Comparison of ENCODE assay signal across 1 cellular context in genomic region chr2:73000808-73001570, GRCh38.
A peak's percentile ranks its signal among the peaks of the same experiment; 100 is the strongest.
TF ChIP-seq lines count a peak whose summit lies in the region.

No MANE protein-coding gene starts in this region.

TF ChIP-seq in HepG2, 621 proteins besides CTCF, POLR2A, EP300 and RAD21 (continued from another document and continues in another):
- no peak for TF ChIP-seq CENPX (CRISPR knock-in tag; IDR thresholded peaks at IDR 0.05)
- TF ChIP-seq ZNF234 (CRISPR knock-in tag; conservative IDR thresholded peaks at IDR 0.05): no peak
- TF ChIP-seq, protein P1, sequence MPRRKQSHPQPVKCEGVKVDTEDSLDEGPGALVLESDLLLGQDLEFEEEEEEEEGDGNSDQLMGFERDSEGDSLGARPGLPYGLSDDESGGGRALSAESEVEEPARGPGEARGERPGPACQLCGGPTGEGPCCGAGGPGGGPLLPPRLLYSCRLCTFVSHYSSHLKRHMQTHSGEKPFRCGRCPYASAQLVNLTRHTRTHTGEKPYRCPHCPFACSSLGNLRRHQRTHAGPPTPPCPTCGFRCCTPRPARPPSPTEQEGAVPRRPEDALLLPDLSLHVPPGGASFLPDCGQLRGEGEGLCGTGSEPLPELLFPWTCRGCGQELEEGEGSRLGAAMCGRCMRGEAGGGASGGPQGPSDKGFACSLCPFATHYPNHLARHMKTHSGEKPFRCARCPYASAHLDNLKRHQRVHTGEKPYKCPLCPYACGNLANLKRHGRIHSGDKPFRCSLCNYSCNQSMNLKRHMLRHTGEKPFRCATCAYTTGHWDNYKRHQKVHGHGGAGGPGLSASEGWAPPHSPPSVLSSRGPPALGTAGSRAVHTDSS (CRISPR knock-in tag; conservative IDR thresholded peaks at IDR 0.05): no peak
- TF ChIP-seq ARID4A (CRISPR knock-in tag; IDR thresholded peaks at IDR 0.05; ENCODE audit: borderline replicate concordance): peak; percentile 88; the same call in 1 of the 2 replicates
- 0 out of 2 replicates have a peak, but pooled peaks have one; percentile 50 for TF ChIP-seq ZNF616 (CRISPR knock-in tag; IDR thresholded peaks at IDR 0.05; ENCODE audit: low read depth)
- peak; percentile 93 for TF ChIP-seq RNF219 (CRISPR knock-in tag; IDR thresholded peaks at IDR 0.05)
- TF ChIP-seq ZNF609 (CRISPR knock-in tag; IDR thresholded peaks at IDR 0.05; ENCODE audit: borderline replicate concordance): peak; percentile 90
- TF ChIP-seq KDM6A (CRISPR knock-in tag; IDR thresholded peaks at IDR 0.05; ENCODE audit: low read depth): peak; percentile 96
- TF ChIP-seq, protein P2, sequence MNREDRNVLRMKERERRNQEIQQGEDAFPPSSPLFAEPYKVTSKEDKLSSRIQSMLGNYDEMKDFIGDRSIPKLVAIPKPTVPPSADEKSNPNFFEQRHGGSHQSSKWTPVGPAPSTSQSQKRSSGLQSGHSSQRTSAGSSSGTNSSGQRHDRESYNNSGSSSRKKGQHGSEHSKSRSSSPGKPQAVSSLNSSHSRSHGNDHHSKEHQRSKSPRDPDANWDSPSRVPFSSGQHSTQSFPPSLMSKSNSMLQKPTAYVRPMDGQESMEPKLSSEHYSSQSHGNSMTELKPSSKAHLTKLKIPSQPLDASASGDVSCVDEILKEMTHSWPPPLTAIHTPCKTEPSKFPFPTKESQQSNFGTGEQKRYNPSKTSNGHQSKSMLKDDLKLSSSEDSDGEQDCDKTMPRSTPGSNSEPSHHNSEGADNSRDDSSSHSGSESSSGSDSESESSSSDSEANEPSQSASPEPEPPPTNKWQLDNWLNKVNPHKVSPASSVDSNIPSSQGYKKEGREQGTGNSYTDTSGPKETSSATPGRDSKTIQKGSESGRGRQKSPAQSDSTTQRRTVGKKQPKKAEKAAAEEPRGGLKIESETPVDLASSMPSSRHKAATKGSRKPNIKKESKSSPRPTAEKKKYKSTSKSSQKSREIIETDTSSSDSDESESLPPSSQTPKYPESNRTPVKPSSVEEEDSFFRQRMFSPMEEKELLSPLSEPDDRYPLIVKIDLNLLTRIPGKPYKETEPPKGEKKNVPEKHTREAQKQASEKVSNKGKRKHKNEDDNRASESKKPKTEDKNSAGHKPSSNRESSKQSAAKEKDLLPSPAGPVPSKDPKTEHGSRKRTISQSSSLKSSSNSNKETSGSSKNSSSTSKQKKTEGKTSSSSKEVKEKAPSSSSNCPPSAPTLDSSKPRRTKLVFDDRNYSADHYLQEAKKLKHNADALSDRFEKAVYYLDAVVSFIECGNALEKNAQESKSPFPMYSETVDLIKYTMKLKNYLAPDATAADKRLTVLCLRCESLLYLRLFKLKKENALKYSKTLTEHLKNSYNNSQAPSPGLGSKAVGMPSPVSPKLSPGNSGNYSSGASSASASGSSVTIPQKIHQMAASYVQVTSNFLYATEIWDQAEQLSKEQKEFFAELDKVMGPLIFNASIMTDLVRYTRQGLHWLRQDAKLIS (CRISPR knock-in tag; IDR thresholded peaks at IDR 0.05): no peak
- TF ChIP-seq ZNF274 (CRISPR knock-in tag; IDR thresholded peaks at IDR 0.05): peak; percentile 91; the same call in 1 of the 2 replicates
- peak; percentile 92 for TF ChIP-seq ZNF230 (CRISPR knock-in tag; IDR thresholded peaks at IDR 0.05)
- TF ChIP-seq, protein P3, sequence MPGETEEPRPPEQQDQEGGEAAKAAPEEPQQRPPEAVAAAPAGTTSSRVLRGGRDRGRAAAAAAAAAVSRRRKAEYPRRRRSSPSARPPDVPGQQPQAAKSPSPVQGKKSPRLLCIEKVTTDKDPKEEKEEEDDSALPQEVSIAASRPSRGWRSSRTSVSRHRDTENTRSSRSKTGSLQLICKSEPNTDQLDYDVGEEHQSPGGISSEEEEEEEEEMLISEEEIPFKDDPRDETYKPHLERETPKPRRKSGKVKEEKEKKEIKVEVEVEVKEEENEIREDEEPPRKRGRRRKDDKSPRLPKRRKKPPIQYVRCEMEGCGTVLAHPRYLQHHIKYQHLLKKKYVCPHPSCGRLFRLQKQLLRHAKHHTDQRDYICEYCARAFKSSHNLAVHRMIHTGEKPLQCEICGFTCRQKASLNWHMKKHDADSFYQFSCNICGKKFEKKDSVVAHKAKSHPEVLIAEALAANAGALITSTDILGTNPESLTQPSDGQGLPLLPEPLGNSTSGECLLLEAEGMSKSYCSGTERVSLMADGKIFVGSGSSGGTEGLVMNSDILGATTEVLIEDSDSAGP (CRISPR knock-in tag; IDR thresholded peaks at IDR 0.05; ENCODE audit: borderline replicate concordance): peak; percentile 90
- TF ChIP-seq PHF5A (CRISPR knock-in tag; IDR thresholded peaks at IDR 0.05; ENCODE audit: low read depth, unreplicated experiment): peak; percentile 69
- no peak for TF ChIP-seq SRF (IDR thresholded peaks at IDR 0.05; ENCODE audit: low read depth, low read length)
- no peak for TF ChIP-seq CHCHD3 (CRISPR knock-in tag; IDR thresholded peaks at IDR 0.05)
- peak; percentile 87 for TF ChIP-seq TFAP4 (IDR thresholded peaks at IDR 0.05; ENCODE audit: borderline replicate concordance, low read depth)
- TF ChIP-seq SAP130 (CRISPR knock-in tag; IDR thresholded peaks at IDR 0.05; ENCODE audit: low read depth): peak; percentile 90
- TF ChIP-seq ZZZ3 (CRISPR knock-in tag; IDR thresholded peaks at IDR 0.05; ENCODE audit: borderline replicate concordance): 0 out of 2 replicates have a peak, but pooled peaks have one; percentile 37
- no peak for TF ChIP-seq DDIT3 (CRISPR knock-in tag; IDR thresholded peaks at IDR 0.05)
- no peak for TF ChIP-seq ZFP62 (CRISPR knock-in tag; IDR thresholded peaks at IDR 0.05)
- no peak for TF ChIP-seq U2AF1 (optimal IDR thresholded peaks at IDR 0.05; ENCODE audit: low read depth, low read length)
- no peak for TF ChIP-seq MATR3 (CRISPR knock-in tag; IDR thresholded peaks at IDR 0.05)
- no peak for TF ChIP-seq NFE2L1 (CRISPR knock-in tag; IDR thresholded peaks at IDR 0.05; ENCODE audit: borderline replicate concordance)
- TF ChIP-seq DPF2 (CRISPR knock-in tag; IDR thresholded peaks at IDR 0.05; ENCODE audit: borderline replicate concordance, low read depth): peak; percentile 97
- TF ChIP-seq, protein P4, sequence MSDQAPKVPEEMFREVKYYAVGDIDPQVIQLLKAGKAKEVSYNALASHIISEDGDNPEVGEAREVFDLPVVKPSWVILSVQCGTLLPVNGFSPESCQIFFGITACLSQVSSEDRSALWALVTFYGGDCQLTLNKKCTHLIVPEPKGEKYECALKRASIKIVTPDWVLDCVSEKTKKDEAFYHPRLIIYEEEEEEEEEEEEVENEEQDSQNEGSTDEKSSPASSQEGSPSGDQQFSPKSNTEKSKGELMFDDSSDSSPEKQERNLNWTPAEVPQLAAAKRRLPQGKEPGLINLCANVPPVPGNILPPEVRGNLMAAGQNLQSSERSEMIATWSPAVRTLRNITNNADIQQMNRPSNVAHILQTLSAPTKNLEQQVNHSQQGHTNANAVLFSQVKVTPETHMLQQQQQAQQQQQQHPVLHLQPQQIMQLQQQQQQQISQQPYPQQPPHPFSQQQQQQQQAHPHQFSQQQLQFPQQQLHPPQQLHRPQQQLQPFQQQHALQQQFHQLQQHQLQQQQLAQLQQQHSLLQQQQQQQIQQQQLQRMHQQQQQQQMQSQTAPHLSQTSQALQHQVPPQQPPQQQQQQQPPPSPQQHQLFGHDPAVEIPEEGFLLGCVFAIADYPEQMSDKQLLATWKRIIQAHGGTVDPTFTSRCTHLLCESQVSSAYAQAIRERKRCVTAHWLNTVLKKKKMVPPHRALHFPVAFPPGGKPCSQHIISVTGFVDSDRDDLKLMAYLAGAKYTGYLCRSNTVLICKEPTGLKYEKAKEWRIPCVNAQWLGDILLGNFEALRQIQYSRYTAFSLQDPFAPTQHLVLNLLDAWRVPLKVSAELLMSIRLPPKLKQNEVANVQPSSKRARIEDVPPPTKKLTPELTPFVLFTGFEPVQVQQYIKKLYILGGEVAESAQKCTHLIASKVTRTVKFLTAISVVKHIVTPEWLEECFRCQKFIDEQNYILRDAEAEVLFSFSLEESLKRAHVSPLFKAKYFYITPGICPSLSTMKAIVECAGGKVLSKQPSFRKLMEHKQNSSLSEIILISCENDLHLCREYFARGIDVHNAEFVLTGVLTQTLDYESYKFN (CRISPR knock-in tag; conservative IDR thresholded peaks at IDR 0.05): peak; percentile 97
- TF ChIP-seq MTERF4 (CRISPR knock-in tag; IDR thresholded peaks at IDR 0.05): peak; percentile 83
- TF ChIP-seq BCL6 (CRISPR knock-in tag; IDR thresholded peaks at IDR 0.05): peak; percentile 77
- TF ChIP-seq ZSCAN29 (CRISPR knock-in tag; conservative IDR thresholded peaks at IDR 0.05): no peak
- TF ChIP-seq AGO2 (optimal IDR thresholded peaks at IDR 0.05; ENCODE audit: low read depth, low read length): no peak
